Comparison of ENCODE assay signal across 15 cellular contexts in genomic region chr9:81827616-81828296, GRCh38.
DNase-seq lines count a peak whose midpoint lies in the region; ATAC-seq, FAIRE-seq and TF ChIP-seq lines count a peak whose summit lies in the region.
"Had no signal": no experiment of that assay in that cellular context is flagged by ENCODE, and none has a peak within 500 bp of the region (broad histone marks: within the 10 kb centered on the region; RNA-seq: fewer than 3 reads in every experiment).

No MANE protein-coding gene starts in this region.

- POLR2A ChIA-PET in activated CD4-positive, alpha-beta T cell treated with anti-CD3 and anti-CD28 coated beads, Interleukin-2, amount 10 ng/mL, durations not matched to agents 7 days and 5 days (lab: Charles Lee): no interaction called here

- no peak for DNase-seq in GM12891 (ENCODE audit: insufficient read length, low spot score)
- peak; percentile 14 for DNase-seq in HT-29 (ENCODE audit: low spot score)
- DNase-seq in iPS-NIHi7 (ENCODE audit: extremely low spot score): no peak
- DNase-seq in activated CD4-positive, alpha-beta T cell treated with anti-CD3 and anti-CD28 coated beads, Interleukin-2, amount 10 ng/mL, durations not matched to agents 7 days and 5 days: no peak
- DNase-seq in NCI-H748 (lab: John Stamatoyannopoulos, UW; ENCODE audit: unreplicated experiment): no peak
- no peak for DNase-seq in osteoblast (ENCODE audit: insufficient read length, low spot score, missing footprints)
- DNase-seq: adrenal gland; effector memory CD4-positive, alpha-beta T cell; mesenchymal stem cell; trophoblast cell had no signal

- ATAC-seq in GM19467 (IDR thresholded peaks at IDR 0.05; ENCODE audit: unreplicated experiment): peak; percentile 93
- ATAC-seq in HG02973 (IDR thresholded peaks at IDR 0.05; ENCODE audit: unreplicated experiment): peak; percentile 78

- CTCF ChIA-PET in activated CD4-positive, alpha-beta T cell treated with anti-CD3 and anti-CD28 coated beads, Interleukin-2, amount 10 ng/mL, durations not matched to agents 7 days and 5 days (lab: Charles Lee): no interaction called here

- no peaks in the 10 kb centered on the region for H3K79me2 ChIP-seq in osteoblast (ENCODE audit: insufficient read depth, low read length)

- H2AFZ ChIP-seq in osteoblast (ENCODE audit: low read length): no peak overlapping the region

- no peak overlapping the region for H3K4me3 Mint-ChIP-seq in activated CD4-positive, alpha-beta T cell treated with anti-CD3 and anti-CD28 coated beads, Interleukin-2, amount 10 ng/mL, durations not matched to agents 7 days and 5 days
- H3K4me3 Mint-ChIP-seq: T-helper 1 cell treated with Interleukin-12 subunit alpha and Interleukin-12 subunit beta and Interleukin-4 antibody, amounts not matched to agents 30 μg/mL and 1 μg/mL, for 36 hours had no signal

- H3K4me3 ChIP-seq in osteoblast (ENCODE audit: insufficient read depth, low read length): no peak overlapping the region
- H3K4me3 ChIP-seq: adrenal gland, prostate gland had no signal

- no peaks in the 10 kb centered on the region for H3K27me3 Mint-ChIP-seq in activated CD4-positive, alpha-beta T cell treated with anti-CD3 and anti-CD28 coated beads, Interleukin-2, amount 10 ng/mL, durations not matched to agents 7 days and 5 days

- no peaks in the 10 kb centered on the region for H4K20me1 ChIP-seq in osteoblast (ENCODE audit: insufficient read depth, low read length)

- H3K27ac Mint-ChIP-seq in activated CD4-positive, alpha-beta T cell treated with anti-CD3 and anti-CD28 coated beads, Interleukin-2, amount 10 ng/mL, durations not matched to agents 7 days and 5 days: no peak overlapping the region
- H3K27ac Mint-ChIP-seq: T-helper 1 cell treated with Interleukin-12 subunit alpha and Interleukin-12 subunit beta and Interleukin-4 antibody, amounts not matched to agents 30 μg/mL and 1 μg/mL, for 36 hours had no signal

- H3K27ac ChIP-seq in osteoblast (ENCODE audit: low read depth, low read length): no peak overlapping the region
- H3K27ac ChIP-seq: adrenal gland, prostate gland had no signal

- H3K4me1 Mint-ChIP-seq in activated CD4-positive, alpha-beta T cell treated with anti-CD3 and anti-CD28 coated beads, Interleukin-2, amount 10 ng/mL, durations not matched to agents 7 days and 5 days: no peaks in the 10 kb centered on the region

- TF ChIP-seq CTCF in osteoblast (IDR thresholded peaks at IDR 0.05; ENCODE audit: extremely low read depth, low read depth, low read length): no peak

- no peaks in the 10 kb centered on the region for H3K36me3 Mint-ChIP-seq in activated CD4-positive, alpha-beta T cell treated with anti-CD3 and anti-CD28 coated beads, Interleukin-2, amount 10 ng/mL, durations not matched to agents 7 days and 5 days (ENCODE audit: low read depth)

- H3K27me3 ChIP-seq in osteoblast (ENCODE audit: insufficient read depth, low read length): peaks cover 20% of the 10 kb centered on the region
- H3K27me3 ChIP-seq: adrenal gland had no signal

- H3K9me3 Mint-ChIP-seq in activated CD4-positive, alpha-beta T cell treated with anti-CD3 and anti-CD28 coated beads, Interleukin-2, amount 10 ng/mL, durations not matched to agents 7 days and 5 days: no peaks in the 10 kb centered on the region

- no peaks in the 10 kb centered on the region for H3K36me3 ChIP-seq in osteoblast (ENCODE audit: insufficient read depth, low read length)
- H3K36me3 ChIP-seq: adrenal gland, prostate gland had no signal

- H3K4me2 ChIP-seq in osteoblast (ENCODE audit: insufficient read depth, low read length): no peak overlapping the region

- no peaks in the 10 kb centered on the region for H3K4me1 ChIP-seq in osteoblast (ENCODE audit: insufficient read depth, low read length)
- H3K4me1 ChIP-seq: prostate gland had no signal

- no peaks in the 10 kb centered on the region for H3K9me3 ChIP-seq in osteoblast (ENCODE audit: low read depth, low read length)
- H3K9me3 ChIP-seq: adrenal gland, prostate gland had no signal

- no peak for TF ChIP-seq POLR2A in GM12891 (IDR thresholded peaks at IDR 0.05; ENCODE audit: low read depth, low read length)

- FAIRE-seq in GM12891 (lab: Jason Lieb, UNC): no peak
- FAIRE-seq: H1 had no signal

TF ChIP-seq in GM12891, 5 proteins besides CTCF, POLR2A, EP300 and RAD21:
- TF ChIP-seq POU2F2 (IDR thresholded peaks at IDR 0.05; ENCODE audit: low read depth, low read length) (no peak), POLR2AphosphoS5 (IDR thresholded peaks at IDR 0.05; ENCODE audit: low read depth, low read length) (no peak), TAF1 (IDR thresholded peaks at IDR 0.05; ENCODE audit: low read depth, low read length) (no peak), SPI1 (IDR thresholded peaks at IDR 0.05; ENCODE audit: low read depth, low read length) (peak; percentile 82)
